Comparison of ENCODE assay signal across 8 cellular contexts in genomic region chr1:32611859-32612188, GRCh38. TPM values are rescaled to one million over a fixed set of nuclear protein-coding genes. Genes with fewer than 3 reads are reported as not detected.
DNase-seq lines count a peak whose midpoint lies in the region; TF ChIP-seq lines count a peak whose summit lies in the region.

No MANE protein-coding gene starts in this region.

- no peak overlapping the region for H2BK15ac ChIP-seq in neuronal stem cell (ENCODE audit: low read length)

- peak overlapping the region; percentile 91 for H3K18ac ChIP-seq in neuronal stem cell (ENCODE audit: low read length)

- H3K9ac ChIP-seq in endocrine pancreas (ENCODE audit: control insufficient read depth, insufficient read depth, low read length) (peak overlapping the region; percentile 36), neuronal stem cell (ENCODE audit: low read depth, low read length, poor library complexity) (peak overlapping the region; percentile 72)

- H3K4me1 ChIP-seq in endocrine pancreas (ENCODE audit: control insufficient read depth, insufficient read depth, low read length) (no peaks in the 10 kb centered on the region), neuronal stem cell (ENCODE audit: control insufficient read depth in 2 of 2, insufficient read depth in 1 of 2, low read depth in 1 of 2, low read length in 2 of 2) (peaks cover 0 to 1% of the 10 kb centered on the region in 2 donors)

- peaks cover 1 to 6% (median 4%) of the 10 kb centered on the region in 3 donors for H3K27me3 Mint-ChIP-seq in CD14-positive monocyte (ENCODE audit: low read depth in 3 of 3)
- peaks cover 2% of the 10 kb centered on the region for H3K27me3 Mint-ChIP-seq in IgD-negative memory B cell

- no peaks in the 10 kb centered on the region for H3K79me1 ChIP-seq in neuronal stem cell (ENCODE audit: low read depth, low read length)

- H2AK5ac ChIP-seq in neuronal stem cell (ENCODE audit: low read depth, low read length) = no peak overlapping the region

- no peak overlapping the region for H3K4ac ChIP-seq in neuronal stem cell (ENCODE audit: low read length)

- no peak overlapping the region for H4K91ac ChIP-seq in neuronal stem cell (ENCODE audit: low read depth, low read length, poor library complexity)

- no peaks in the 10 kb centered on the region for H3K27me3 ChIP-seq in endocrine pancreas (ENCODE audit: control insufficient read depth, insufficient read depth, low read length)
- H3K27me3 ChIP-seq in neuronal stem cell (ENCODE audit: control insufficient read depth in 3 of 3, insufficient read depth in 3 of 3, low read depth in 1 of 3, low read length in 3 of 3) = no peaks in the 10 kb centered on the region

- no peak for DNase-seq in CD14-positive monocyte (ENCODE audit: low spot score)
- no peak for DNase-seq in neuronal stem cell (ENCODE audit: low spot score)
- no peak for DNase-seq in A172 (ENCODE audit: low spot score)
- DNase-seq in mucosa of gallbladder (ENCODE audit: low spot score) = no peak
- no peak for DNase-seq in NCI-H2171 treated with DMSO at 0.1 percent for 48 hours (lab: John Stamatoyannopoulos, UW)
- DNase-seq in activated CD4-positive, alpha-beta T cell treated with anti-CD3 and anti-CD28 coated beads, Interleukin-2, amount 50 U/mL, for 4 hours = no peak

- no peak overlapping the region for H2AFZ ChIP-seq in neuronal stem cell (ENCODE audit: low read length)

- no peak overlapping the region for H3K14ac ChIP-seq in neuronal stem cell (ENCODE audit: low read length)

- peaks cover 13% of the 10 kb centered on the region for H3K4me1 Mint-ChIP-seq in CD14-positive monocyte
- peaks cover 1 to 5% (median 4%) of the 10 kb centered on the region in 3 donors for H3K4me1 Mint-ChIP-seq in IgD-negative memory B cell

- H3K23ac ChIP-seq in neuronal stem cell (ENCODE audit: low read depth, low read length, poor library complexity) = peak overlapping the region; percentile 89

- H3K9me3 ChIP-seq in endocrine pancreas (ENCODE audit: control insufficient read depth, low read length) (no peaks in the 10 kb centered on the region), neuronal stem cell (replicated peaks in 1 of 2; ENCODE audit: control insufficient read depth in 2 of 2, insufficient read depth in 1 of 2, low read depth in 1 of 2, low read length in 2 of 2) (no peaks in the 10 kb centered on the region)

- H3K9me3 Mint-ChIP-seq in CD14-positive monocyte (peaks cover 0 to 2% (median 0%) of the 10 kb centered on the region in 7 donors), IgD-negative memory B cell (no peaks in the 10 kb centered on the region)

- no peak overlapping the region for H2BK12ac ChIP-seq in neuronal stem cell (ENCODE audit: low read length)

- H3K36me3 ChIP-seq in endocrine pancreas (ENCODE audit: control insufficient read depth, insufficient read depth, low read length) (no peaks in the 10 kb centered on the region), neuronal stem cell (replicated peaks in 1 of 2; ENCODE audit: control insufficient read depth in 2 of 2, insufficient read depth in 2 of 2, low read length in 2 of 2) (peaks cover 4 to 6% of the 10 kb centered on the region in 2 donors)

- H2BK5ac ChIP-seq in neuronal stem cell (ENCODE audit: low read length) = no peak overlapping the region

- H4K8ac ChIP-seq in neuronal stem cell (ENCODE audit: low read depth, low read length) = peak overlapping the region; percentile 93

- H3K4me3 ChIP-seq in endocrine pancreas (ENCODE audit: control insufficient read depth, insufficient read depth, low read length) (peak overlapping the region; percentile 25), neuronal stem cell (ENCODE audit: low read length in 2 of 2) (peak overlapping the region in 1 of 2 donors; percentile 69)

- H3K27ac Mint-ChIP-seq in CD14-positive monocyte (peak overlapping the region in 2 of 7 donors; percentile 63 to 68), IgD-negative memory B cell (no peak overlapping the region)

- H2BK120ac ChIP-seq in neuronal stem cell (ENCODE audit: low read depth, low read length) = no peak overlapping the region

- intact Hi-C loops in CD14-positive monocyte (cut with micrococcal nuclease) = no loop called here

- H3K27ac ChIP-seq in neuronal stem cell (replicated peaks; ENCODE audit: low read length) = no peak overlapping the region

- no peak for TF ChIP-seq CTCF in CD14-positive monocyte (IDR thresholded peaks at IDR 0.05)

- WGBS in neuronal stem cell (ENCODE audit: extremely low coverage in 2 of 2, insufficient read length in 2 of 2, insufficient replicate concordance in 1 of 2), 2 donors = no CpG with 5 or more reads among the region's 12 CpGs

- H3K4me3 Mint-ChIP-seq in CD14-positive monocyte (peak overlapping the region; percentile 70 to 89), IgD-negative memory B cell (peak overlapping the region; percentile 58 to 87 (median 71))

- H3K4me2 ChIP-seq in neuronal stem cell (ENCODE audit: insufficient read depth, low read length, poor library complexity, severe bottlenecking) = peak overlapping the region; percentile 60

- H3K36me3 Mint-ChIP-seq in CD14-positive monocyte = peaks cover 0 to 2% of the 10 kb centered on the region in 2 donors
- H3K36me3 Mint-ChIP-seq in IgD-negative memory B cell = no peaks in the 10 kb centered on the region

RNA-seq across cellular contexts. Expression of gene ZBTB8OS, which starts 38.5 kb away (rescaled TPM):
- 10 to 100 TPM; 83.3 to 85.6 TPM for polyA plus RNA-seq in CD14-positive monocyte
- polyA plus RNA-seq in IgD-negative memory B cell = 78.1 TPM
- 43.1 TPM for polyA plus RNA-seq in neuronal stem cell (2013, experiment 1 of 2)
- polyA plus RNA-seq in neuronal stem cell (2013, experiment 2 of 2) = 44.1 TPM
- 54.6 and 55.2 TPM in 2 replicates for total RNA-seq in A172 (2014; rRNA removed; shearing (Covaris generic))
- total RNA-seq in mucosa of gallbladder = 29.9 TPM

RNA-seq across cellular contexts. Expression of gene RBBP4, which starts 39.2 kb away (rescaled TPM):
- polyA plus RNA-seq in CD14-positive monocyte (100 to 1,000 TPM; 274 to 307 TPM), IgD-negative memory B cell (227 TPM)
- 209 TPM for polyA plus RNA-seq in neuronal stem cell (2013, experiment 1 of 2)
- 210 TPM for polyA plus RNA-seq in neuronal stem cell (2013, experiment 2 of 2)
- total RNA-seq in A172 (2014; rRNA removed; shearing (Covaris generic)) = 102 and 123 TPM in 2 replicates
- 174 TPM for total RNA-seq in mucosa of gallbladder
